Comparison of ENCODE assay signal across 12 cellular contexts in the genomic region with DNA sequence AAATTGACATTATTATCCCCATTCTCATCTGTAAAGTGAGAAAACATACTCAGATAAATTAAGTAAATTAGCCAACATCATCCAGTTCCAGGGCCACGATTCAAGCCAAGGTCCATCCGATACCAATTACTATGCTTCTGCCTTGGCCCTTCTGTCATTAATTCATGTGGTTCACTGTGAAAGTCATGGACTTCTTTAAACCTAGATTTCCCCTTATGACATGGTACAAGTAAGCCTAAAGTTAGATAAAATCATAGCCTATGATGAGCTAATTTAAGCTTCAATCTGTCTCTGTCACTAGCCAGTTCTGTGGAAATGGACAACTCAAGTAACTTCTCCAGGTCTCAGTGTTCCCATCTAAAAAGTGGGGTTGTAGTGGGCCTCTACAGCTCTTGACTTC.
DNase-seq lines count a peak whose midpoint lies in the region; ATAC-seq and TF ChIP-seq lines count a peak whose summit lies in the region.
"Had no signal": no experiment of that assay in that cellular context is flagged by ENCODE, and none has a peak within 500 bp of the region (broad histone marks: within the 10 kb centered on the region; RNA-seq: fewer than 3 reads in every experiment).

No MANE protein-coding gene starts in this region.

- H3K4me3 ChIP-seq in cardiac muscle cell, result no peak overlapping the region
- H3K4me3 ChIP-seq in upper lobe of left lung, result no peak overlapping the region

- peak overlapping the region in 3 of 5 experiments; percentile 75 to 97 (median 80) for H3K27ac Mint-ChIP-seq in brain
- H3K27ac Mint-ChIP-seq in mesothelial cell of epicardium, result peak overlapping the region; percentile 52
- H3K27ac Mint-ChIP-seq: T-helper 2 cell treated with Interferon-gamma antibody and Interleukin-4, amounts not matched to agents 5 μg/mL and 100 μg/mL, for 36 hours had no signal

- no peak for TF ChIP-seq POLR2A in upper lobe of left lung (IDR thresholded peaks at IDR 0.05)

- no peaks in the 10 kb centered on the region for H3K36me3 Mint-ChIP-seq in brain
- H3K36me3 Mint-ChIP-seq in mesothelial cell of epicardium, result no peaks in the 10 kb centered on the region
- H3K36me3 Mint-ChIP-seq: immature natural killer cell had no signal

- H3K9me3 Mint-ChIP-seq in brain (no peaks in the 10 kb centered on the region), mesothelial cell of epicardium (no peaks in the 10 kb centered on the region)
- H3K9me3 Mint-ChIP-seq: activated T-helper 1 cell treated with anti-CD3 and anti-CD28 coated beads, Interleukin-12 subunit alpha, Interleukin-12 subunit beta, Interleukin-2, Interleukin-4 antibody, amounts not matched to agents 30 ng/mL and 10 ng/mL and 1 ng/mL, durations not matched to agents 14 hours and 24 hours and 36 hours; T-helper 2 cell treated with Interferon-gamma antibody and Interleukin-4, amounts not matched to agents 5 μg/mL and 100 μg/mL, for 36 hours had no signal

- ATAC-seq in upper lobe of left lung (ENCODE audit: low FRiP score in 2 of 2), result no peak

- TF ChIP-seq CTCF in cardiac muscle cell (IDR thresholded peaks at IDR 0.05; ENCODE audit: low read depth, low read length), result no peak
- TF ChIP-seq CTCF in brain (conservative IDR thresholded peaks at IDR 0.05), result no peak
- TF ChIP-seq CTCF in mesothelial cell of epicardium (IDR thresholded peaks at IDR 0.05; ENCODE audit: unreplicated experiment), result no peak
- TF ChIP-seq CTCF in upper lobe of left lung (IDR thresholded peaks at IDR 0.05), result no peak

- H3K9me3 ChIP-seq in cardiac muscle cell (ENCODE audit: low read depth) (no peaks in the 10 kb centered on the region), upper lobe of left lung (no peaks in the 10 kb centered on the region)

- intact Hi-C loops in cardiac septum (cut with DNase I), result no loop called here

- no peak for TF ChIP-seq EP300 in upper lobe of left lung (IDR thresholded peaks at IDR 0.05)

- H3K36me3 ChIP-seq in cardiac muscle cell (no peaks in the 10 kb centered on the region), upper lobe of left lung (no peaks in the 10 kb centered on the region)

- peak overlapping the region; percentile 43 for H3K27ac ChIP-seq in cardiac muscle cell
- H3K27ac ChIP-seq in upper lobe of left lung, result peak overlapping the region; percentile 53 to 82 (median 66)

- H3K27me3 ChIP-seq in cardiac muscle cell (peaks cover 5% of the 10 kb centered on the region), upper lobe of left lung (no peaks in the 10 kb centered on the region)

- WGBS in upper lobe of left lung, 2 donors, result 88 to 90% methylated on average over 2 of the region's 2 CpGs

- H3K4me3 Mint-ChIP-seq in brain (no peak overlapping the region), mesothelial cell of epicardium (no peak overlapping the region)
- H3K4me3 Mint-ChIP-seq: activated T-helper 1 cell treated with anti-CD3 and anti-CD28 coated beads, Interleukin-12 subunit alpha, Interleukin-12 subunit beta, Interleukin-2, Interleukin-4 antibody, amounts not matched to agents 30 ng/mL and 10 ng/mL and 1 ng/mL, durations not matched to agents 14 hours and 24 hours and 36 hours; T-helper 2 cell treated with Interferon-gamma antibody and Interleukin-4, amounts not matched to agents 5 μg/mL and 100 μg/mL, for 36 hours had no signal

- H3K27me3 Mint-ChIP-seq in brain (no peaks in the 10 kb centered on the region), mesothelial cell of epicardium (ENCODE audit: low read depth) (no peaks in the 10 kb centered on the region)

- no peak for DNase-seq in cardiac muscle cell (ENCODE audit: low read depth in 1 of 2, low spot score in 1 of 2)
- no peak for DNase-seq in cardiac septum (ENCODE audit: low spot score)
- DNase-seq in mesothelial cell of epicardium (ENCODE audit: low spot score in 2 of 2, unreplicated experiment in 2 of 2), result no peak
- no peak for DNase-seq in upper lobe of left lung
- DNase-seq in DMS79 (lab: John Stamatoyannopoulos, UW), result no peak
- no peak for DNase-seq in amniotic stem cell (lab: John Stamatoyannopoulos, UW)
- DNase-seq in stimulated activated naive CD4-positive, alpha-beta T cell (lab: John Stamatoyannopoulos, UW), result no peak
- DNase-seq: NCI-H526 treated with DMSO at 0.1 percent for 48 hours had no signal

- peaks cover 40% of the 10 kb centered on the region for H3K4me1 Mint-ChIP-seq in brain
- peaks cover 27% of the 10 kb centered on the region for H3K4me1 Mint-ChIP-seq in mesothelial cell of epicardium

- H3K4me1 ChIP-seq in cardiac muscle cell (ENCODE audit: low read depth), result peaks cover 18% of the 10 kb centered on the region
- H3K4me1 ChIP-seq in upper lobe of left lung, result peaks cover 35 to 45% (median 41%) of the 10 kb centered on the region in 4 donors
